Comparison of ENCODE assay signal across 9 cellular contexts in genomic region chr6:29967379-29968010, GRCh38. TPM values are rescaled to one million over a fixed set of nuclear protein-coding genes. Genes with fewer than 3 reads are reported as not detected.
DNase-seq lines count a peak whose midpoint lies in the region; ATAC-seq, FAIRE-seq and TF ChIP-seq lines count a peak whose summit lies in the region.
"Had no signal": no experiment of that assay in that cellular context is flagged by ENCODE, and none has a peak within 500 bp of the region (broad histone marks: within the 10 kb centered on the region; RNA-seq: fewer than 3 reads in every experiment).

No MANE protein-coding gene starts in this region.

- H4K91ac ChIP-seq in H9 (ENCODE audit: insufficient read length, low read depth, low read length) (no peak overlapping the region), neuronal stem cell (ENCODE audit: low read depth, low read length, poor library complexity) (no peak overlapping the region)

- H3K14ac ChIP-seq in H9 (ENCODE audit: insufficient read depth, low read length) (no peak overlapping the region), neuronal stem cell (ENCODE audit: low read length) (no peak overlapping the region)

- H3K9me3 Mint-ChIP-seq in H9, result no peaks in the 10 kb centered on the region

- no peak overlapping the region for H2BK20ac ChIP-seq in H9 (ENCODE audit: low read depth, low read length, poor library complexity, severe bottlenecking)

- no peak overlapping the region for H2AFZ ChIP-seq in SK-N-SH (ENCODE audit: low read depth)
- no peak overlapping the region for H2AFZ ChIP-seq in endothelial cell of umbilical vein (ENCODE audit: low read depth, low read length)
- H2AFZ ChIP-seq in H9 (ENCODE audit: low read length), result no peak overlapping the region
- H2AFZ ChIP-seq in neuronal stem cell (ENCODE audit: low read length), result no peak overlapping the region

- no peak overlapping the region for H3K18ac ChIP-seq in H9 (ENCODE audit: insufficient read length, low read depth, low read length)
- no peak overlapping the region for H3K18ac ChIP-seq in neuronal stem cell (ENCODE audit: low read length)

- no peaks in the 10 kb centered on the region for H3K9me2 ChIP-seq in SK-N-SH

- H3K79me2 ChIP-seq in SK-N-SH (ENCODE audit: insufficient read depth), result no peaks in the 10 kb centered on the region
- no peaks in the 10 kb centered on the region for H3K79me2 ChIP-seq in endothelial cell of umbilical vein (ENCODE audit: control insufficient read depth, insufficient read depth, low read length)
- H3K79me2 ChIP-seq in H9 (ENCODE audit: insufficient read depth, low read length), result no peaks in the 10 kb centered on the region

- H2BK5ac ChIP-seq in H9 (ENCODE audit: insufficient read length, low read length), result no peak overlapping the region
- no peak overlapping the region for H2BK5ac ChIP-seq in neuronal stem cell (ENCODE audit: low read length)

- H3K23me2 ChIP-seq in H9 (ENCODE audit: insufficient read length, low read depth, low read length, poor library complexity, severe bottlenecking), result peaks cover 4% of the 10 kb centered on the region

- no peak overlapping the region for H4K5ac ChIP-seq in H9 (ENCODE audit: insufficient read length, low read depth, low read length)

- H2BK15ac ChIP-seq in H9 (ENCODE audit: low read depth, low read length) (no peak overlapping the region), neuronal stem cell (ENCODE audit: low read length) (no peak overlapping the region)

- H3K4me3 ChIP-seq in SK-N-SH (ENCODE audit: low read depth in 2 of 2, low read length in 1 of 2) (no peak overlapping the region), endothelial cell of umbilical vein (replicated peaks in 1 of 3; ENCODE audit: insufficient read depth in 1 of 3, low read depth in 1 of 3, low read length in 3 of 3) (no peak overlapping the region), skeletal muscle tissue (ENCODE audit: low read length in 3 of 3) (no peak overlapping the region), neuronal stem cell (ENCODE audit: low read length in 2 of 2) (no peak overlapping the region)

- intact Hi-C loops in endothelial cell of umbilical vein (cut with micrococcal nuclease), result loop anchor here (1.0 to 5.0 kb wide), 2 partner anchors 9 to 100 kb away; partner anchors contain the start of gene PPP1R11

- peaks cover 16% of the 10 kb centered on the region for H3F3A ChIP-seq in SK-N-SH (replicated peaks; ENCODE audit: insufficient read depth)

- H4K8ac ChIP-seq in H9 (replicated peaks; ENCODE audit: insufficient read length, low read depth, low read length), result no peak overlapping the region
- H4K8ac ChIP-seq in neuronal stem cell (ENCODE audit: low read depth, low read length), result no peak overlapping the region

- H3K4me3 Mint-ChIP-seq in H9, result no peak overlapping the region

- H3K4ac ChIP-seq in H9 (ENCODE audit: low read depth, low read length) (no peak overlapping the region), neuronal stem cell (ENCODE audit: low read length) (no peak overlapping the region)

- peak; percentile 69 for FAIRE-seq in endothelial cell of umbilical vein (lab: Jason Lieb, UNC)
- FAIRE-seq: G401.6 had no signal

- POLR2A ChIA-PET in SK-N-SH (lab: Yijun Ruan, JAX), result no interaction called here
- POLR2A ChIA-PET in endothelial cell of umbilical vein (lab: Charles Lee), result no interaction called here

- no peak overlapping the region for H3K56ac ChIP-seq in H9 (ENCODE audit: insufficient read length, low read depth, low read length)

- TF ChIP-seq EP300 in SK-N-SH (IDR thresholded peaks at IDR 0.05; ENCODE audit: borderline replicate concordance in 1 of 2, low read depth in 1 of 2, low read length in 1 of 2), result no peak

- H3K36me3 ChIP-seq in SK-N-SH (replicated peaks in 1 of 2; ENCODE audit: control insufficient read depth in 1 of 2, insufficient read depth in 2 of 2, low read length in 1 of 2) (no peaks in the 10 kb centered on the region), endothelial cell of umbilical vein (ENCODE audit: control insufficient read depth in 2 of 2, extremely low read depth in 1 of 2, insufficient read depth in 2 of 2, low read length in 2 of 2) (no peaks in the 10 kb centered on the region), skeletal muscle tissue (ENCODE audit: control insufficient read depth in 3 of 3, insufficient read depth in 3 of 3, low read length in 3 of 3) (no peaks in the 10 kb centered on the region), neuronal stem cell (replicated peaks in 1 of 2; ENCODE audit: control insufficient read depth in 2 of 2, insufficient read depth in 2 of 2, low read length in 2 of 2) (no peaks in the 10 kb centered on the region)

- 0 out of 2 replicates have a peak, but pooled peaks have one; percentile 17 for TF ChIP-seq CTCF in SK-N-SH (IDR thresholded peaks at IDR 0.05)
- no peak for TF ChIP-seq CTCF in endothelial cell of umbilical vein (IDR thresholded peaks at IDR 0.05; ENCODE audit: extremely low read depth in 1 of 2, insufficient read depth in 1 of 2, low read depth in 1 of 2, low read length in 2 of 2)
- TF ChIP-seq CTCF in H9 (conservative IDR thresholded peaks at IDR 0.05), result no peak

- peak; percentile 19; the same call in 1 of the 2 replicates for TF ChIP-seq RAD21 in SK-N-SH (IDR thresholded peaks at IDR 0.05; ENCODE audit: low read length)

- H3K27me3 ChIP-seq in SK-N-SH (ENCODE audit: insufficient read depth), result no peaks in the 10 kb centered on the region
- H3K27me3 ChIP-seq in endothelial cell of umbilical vein (ENCODE audit: control insufficient read depth in 2 of 2, insufficient read depth in 2 of 2, low read length in 2 of 2), result peaks cover 0 to under 1% of the 10 kb centered on the region in 2 experiments
- no peaks in the 10 kb centered on the region for H3K27me3 ChIP-seq in skeletal muscle tissue (ENCODE audit: control insufficient read depth in 3 of 3, insufficient read depth in 3 of 3, low read length in 3 of 3)
- no peaks in the 10 kb centered on the region for H3K27me3 ChIP-seq in H9 (ENCODE audit: insufficient read depth, low read length)
- H3K27me3 ChIP-seq in neuronal stem cell (ENCODE audit: control insufficient read depth in 3 of 3, insufficient read depth in 3 of 3, low read depth in 1 of 3, low read length in 3 of 3), result peaks cover 0 to 15% (median 0%) of the 10 kb centered on the region in 3 experiments

- no peak for ATAC-seq in SK-N-SH treated with all-trans-retinoic acid at 6 μM for 48 hours
- ATAC-seq in GM21723 (IDR thresholded peaks at IDR 0.05; ENCODE audit: unreplicated experiment), result no peak

- peaks cover 47 to 54% of the 10 kb centered on the region in 2 experiments for H3K4me1 Mint-ChIP-seq in H9

- CTCF ChIA-PET in SK-N-SH (lab: Yijun Ruan, JAX), result interaction anchor here (0.7 to 4.3 kb wide), 3 partner anchors 9 to 117 kb away, joined by 3 to 22 read pairs (median 4); no protein-coding TSS in a partner anchor
- CTCF ChIA-PET in endothelial cell of umbilical vein (lab: Charles Lee), result interaction anchor here (0.7 to 4.0 kb wide), 5 partner anchors 8 to 123 kb away, joined by 3 to 29 read pairs (median 4); no protein-coding TSS in a partner anchor

- DNase-seq in SK-N-SH, result no peak
- peak; percentile 13 for DNase-seq in NCI-H446 treated with DMSO at 0.1 percent for 48 hours (lab: John Stamatoyannopoulos, UW)
- peak; percentile 89 for DNase-seq in endothelial cell of umbilical vein (ENCODE audit: low read depth, low spot score)
- DNase-seq in H9, result no peak
- DNase-seq in neuronal stem cell (ENCODE audit: low spot score), result no peak

- WGBS in SK-N-SH (ENCODE audit: low lambda C conversion rate), result 87% methylated on average over 4 of the region's 4 CpGs
- no CpG with 5 or more reads among the region's 4 CpGs for WGBS in H9 (ENCODE audit: extremely low coverage, insufficient read length, low lambda C conversion rate)
- WGBS in neuronal stem cell (ENCODE audit: extremely low coverage in 2 of 2, insufficient read length in 2 of 2, insufficient replicate concordance in 1 of 2), 2 donors, result no CpG with 5 or more reads among the region's 4 CpGs

- dilution Hi-C loops in endothelial cell of umbilical vein (cut with MboI; ENCODE audit: extremely low pct_ligation_motif_present, low sequenced_read_pairs), result no loop called here

- H2BK120ac ChIP-seq in H9 (ENCODE audit: low read depth, low read length, poor library complexity, severe bottlenecking), result no peak overlapping the region
- H2BK120ac ChIP-seq in neuronal stem cell (ENCODE audit: low read depth, low read length), result no peak overlapping the region

- no peaks in the 10 kb centered on the region for H3K9me1 ChIP-seq in endothelial cell of umbilical vein (replicated peaks; ENCODE audit: control insufficient read depth, extremely low read depth, insufficient read depth, low read length)

- BruUV-seq in endothelial cell of umbilical vein (replicated peaks; lab: Mats Ljungman, UMichigan), result no TSS peak

- peaks cover 12% of the 10 kb centered on the region for H3K27me3 Mint-ChIP-seq in H9 (ENCODE audit: low read depth)

- H2BK12ac ChIP-seq in H9 (ENCODE audit: insufficient read length, low read depth, low read length) (no peak overlapping the region), neuronal stem cell (ENCODE audit: low read length) (no peak overlapping the region)

- H3K4me1 ChIP-seq in SK-N-SH (ENCODE audit: control insufficient read depth in 1 of 2, insufficient read depth in 2 of 2, low read depth in 1 of 2, low read length in 1 of 2), result peaks cover 17 to 41% of the 10 kb centered on the region in 2 experiments; a peak in 3 of 4 replicates
- peaks cover 44% of the 10 kb centered on the region for H3K4me1 ChIP-seq in endothelial cell of umbilical vein (ENCODE audit: control insufficient read depth, extremely low read depth, insufficient read depth, low read length)
- peaks cover 32 to 43% (median 42%) of the 10 kb centered on the region in 3 donors for H3K4me1 ChIP-seq in skeletal muscle tissue (ENCODE audit: control insufficient read depth in 3 of 3, insufficient read depth in 3 of 3, low read length in 3 of 3)
- peaks cover 4% of the 10 kb centered on the region for H3K4me1 ChIP-seq in H9 (ENCODE audit: insufficient read depth, low read length)
- peaks cover 9 to 11% of the 10 kb centered on the region in 2 donors for H3K4me1 ChIP-seq in neuronal stem cell (ENCODE audit: control insufficient read depth in 2 of 2, insufficient read depth in 1 of 2, low read depth in 1 of 2, low read length in 2 of 2)

- H3K4me2 ChIP-seq in SK-N-SH (no peak overlapping the region), endothelial cell of umbilical vein (ENCODE audit: insufficient read depth, low read length) (peak overlapping the region; percentile 5), H9 (ENCODE audit: insufficient read depth, insufficient read length, low read length) (no peak overlapping the region), neuronal stem cell (ENCODE audit: insufficient read depth, low read length, poor library complexity, severe bottlenecking) (no peak overlapping the region)

- no peak overlapping the region for H3T11ph ChIP-seq in H9 (ENCODE audit: low read length)

- H3K27ac Mint-ChIP-seq in H9, result peak overlapping the region in 1 of 3 experiments; percentile 17; a peak in 3 of 7 replicates

- H3K79me1 ChIP-seq in H9 (ENCODE audit: insufficient read depth, low read depth, low read length, poor library complexity, severe bottlenecking), result no peaks in the 10 kb centered on the region
- H3K79me1 ChIP-seq in neuronal stem cell (ENCODE audit: low read depth, low read length), result no peaks in the 10 kb centered on the region

- H3K27ac ChIP-seq in SK-N-SH (ENCODE audit: low read depth in 2 of 2, low read length in 1 of 2) (no peak overlapping the region), endothelial cell of umbilical vein (ENCODE audit: insufficient read depth, low read depth, low read length) (peak overlapping the region; percentile 40), skeletal muscle tissue (ENCODE audit: low read depth, low read length) (peak overlapping the region; percentile 30), H9 (ENCODE audit: insufficient read length, low read depth, low read length) (no peak overlapping the region), neuronal stem cell (replicated peaks; ENCODE audit: low read length) (no peak overlapping the region)

- H3K23ac ChIP-seq in H9 (ENCODE audit: insufficient read length, low read depth, low read length), result no peak overlapping the region
- no peak overlapping the region for H3K23ac ChIP-seq in neuronal stem cell (ENCODE audit: low read depth, low read length, poor library complexity)

- H3K9me3 ChIP-seq in SK-N-SH, result no peaks in the 10 kb centered on the region
- H3K9me3 ChIP-seq in endothelial cell of umbilical vein (replicated peaks; ENCODE audit: control insufficient read depth, insufficient read depth, low read length), result no peaks in the 10 kb centered on the region
- no peaks in the 10 kb centered on the region for H3K9me3 ChIP-seq in skeletal muscle tissue (ENCODE audit: control insufficient read depth in 3 of 3, low read length in 3 of 3)
- no peaks in the 10 kb centered on the region for H3K9me3 ChIP-seq in H9 (ENCODE audit: control insufficient read depth, low read depth, low read length)
- H3K9me3 ChIP-seq in neuronal stem cell (replicated peaks in 1 of 2; ENCODE audit: control insufficient read depth in 2 of 2, insufficient read depth in 1 of 2, low read depth in 1 of 2, low read length in 2 of 2), result no peaks in the 10 kb centered on the region

- no peak overlapping the region for H3K9ac ChIP-seq in SK-N-SH
- H3K9ac ChIP-seq in endothelial cell of umbilical vein (replicated peaks; ENCODE audit: extremely low read depth, insufficient read depth, low read length), result no peak overlapping the region
- H3K9ac ChIP-seq in skeletal muscle tissue (ENCODE audit: low read depth in 1 of 3, low read length in 3 of 3), result no peak overlapping the region
- H3K9ac ChIP-seq in H9 (ENCODE audit: extremely low read depth, insufficient read length, low read length), result no peak overlapping the region
- H3K9ac ChIP-seq in neuronal stem cell (ENCODE audit: low read depth, low read length, poor library complexity), result no peak overlapping the region

- no peak for TF ChIP-seq POLR2A in endothelial cell of umbilical vein (IDR thresholded peaks at IDR 0.05; ENCODE audit: low read depth, low read length)

- H3K36me3 Mint-ChIP-seq in H9 (ENCODE audit: insufficient read depth in 1 of 3, low read depth in 3 of 3), result no peaks in the 10 kb centered on the region

- H2AK5ac ChIP-seq in H9 (ENCODE audit: insufficient read length, low read length) (no peak overlapping the region), neuronal stem cell (ENCODE audit: low read depth, low read length) (no peak overlapping the region)

- H4K20me1 ChIP-seq in SK-N-SH (ENCODE audit: insufficient read depth) (no peaks in the 10 kb centered on the region), endothelial cell of umbilical vein (replicated peaks; ENCODE audit: control insufficient read depth, extremely low read depth, insufficient read depth, low read length) (no peaks in the 10 kb centered on the region), H9 (ENCODE audit: control insufficient read depth, insufficient read depth, insufficient read length) (no peaks in the 10 kb centered on the region)

RNA-seq across cellular contexts. Expression of gene HLA-A, which starts 25.2 kb away (rescaled TPM):
- polyA plus RNA-seq in SK-N-SH (2012; rRNA removed) (250 and 312 TPM in 2 replicates), endothelial cell of umbilical vein (822 and 905 TPM in 2 replicates)
- 125 and 181 TPM in 2 replicates for polyA plus RNA-seq in SK-N-SH (2012; cell fraction: cytosol; rRNA removed)
- 255 and 289 TPM in 2 replicates for polyA plus RNA-seq in SK-N-SH (2012; cell fraction: nucleus; rRNA removed)
- total RNA-seq in endothelial cell of umbilical vein (153 and 294 TPM in 2 replicates), skeletal muscle tissue (113 TPM), H9 (2021) (248 and 252 TPM in 2 replicates)
- 512 and 643 TPM in 2 replicates for polyA plus RNA-seq in endothelial cell of umbilical vein (2011; cell fraction: cytosol; rRNA removed)
- polyA plus RNA-seq in endothelial cell of umbilical vein (2011; cell fraction: nucleus; rRNA removed), result 369 and 390 TPM in 2 replicates
- polyA plus RNA-seq in endothelial cell of umbilical vein (2012), result 170 and 221 TPM in 2 replicates
- 325 and 350 TPM in 2 replicates for polyA minus RNA-seq in endothelial cell of umbilical vein
- 182 TPM for polyA minus RNA-seq in endothelial cell of umbilical vein (2011; cell fraction: cytosol; rRNA and poly(A)+ RNA removed)
- 53.4 and 89.2 TPM in 2 replicates for polyA minus RNA-seq in endothelial cell of umbilical vein (2011; cell fraction: nucleus; rRNA and poly(A)+ RNA removed)
- polyA plus RNA-seq in neuronal stem cell (2013, experiment 1 of 2), result 143 TPM
- polyA plus RNA-seq in neuronal stem cell (2013, experiment 2 of 2), result 141 TPM

Comparison
In these comparisons a context has a peak if more than half of its experiments do, and no peak if none do; other contexts are left out.
1. DNase-seq: peak in NCI-H446 treated with DMSO at 0.1 percent for 48 hours (single experiment) and endothelial cell of umbilical vein (single experiment); none in SK-N-SH (single experiment), H9 (single experiment) and neuronal stem cell (single experiment).
2. H3K27ac ChIP-seq: peak in endothelial cell of umbilical vein (single experiment) and skeletal muscle tissue (single experiment); none in SK-N-SH (0 of 2), H9 (single experiment) and neuronal stem cell (single experiment).